20 cellular contexts compared by ENCODE assay signal in the genomic region with DNA sequence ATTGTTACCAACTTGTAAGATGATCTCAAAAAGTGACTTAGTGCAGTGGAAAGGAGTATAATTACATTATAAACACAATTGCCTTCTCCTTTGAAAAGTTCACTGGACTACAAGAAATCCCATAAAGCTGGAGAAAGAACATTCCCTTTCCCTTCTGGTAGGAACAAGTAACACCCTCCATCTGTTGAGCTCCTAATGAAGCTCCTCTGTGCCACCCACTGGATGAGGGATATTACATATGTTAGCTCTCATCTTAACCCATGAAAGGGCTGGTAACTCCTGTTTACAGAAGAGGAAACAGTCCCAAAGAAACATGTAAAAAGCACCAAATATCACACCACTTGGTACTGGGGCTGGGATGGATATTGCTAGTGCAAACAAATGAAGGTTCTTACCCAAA. TPM values are rescaled to one million over a fixed set of nuclear protein-coding genes. Genes with fewer than 3 reads are reported as not detected.
DNase-seq lines count a peak whose midpoint lies in the region; ATAC-seq and TF ChIP-seq lines count a peak whose summit lies in the region.
"Had no signal": no experiment of that assay in that cellular context is flagged by ENCODE, and none has a peak within 500 bp of the region (broad histone marks: within the 10 kb centered on the region; RNA-seq: fewer than 3 reads in every experiment).

No MANE protein-coding gene starts in this region.

- CTCF ChIA-PET in activated naive CD4-positive, alpha-beta T cell treated with anti-CD3 and anti-CD28 coated beads for 36 hours (lab: Charles Lee), result interaction anchor here (0.6 to 2.6 kb wide), 7 partner anchors 19 to 361 kb away, joined by 3 to 8 read pairs (median 6); no protein-coding TSS in a partner anchor
- CTCF ChIA-PET in activated CD8-positive, alpha-beta T cell treated with anti-CD3 and anti-CD28 coated beads, Interleukin-2, amount 10 ng/mL, durations not matched to agents 7 days and 5 days (lab: Charles Lee), result interaction anchor here (0.7 to 1.5 kb wide), 3 partner anchors 11 to 26 kb away, joined by 4 read pairs; no protein-coding TSS in a partner anchor

- H3K4me1 Mint-ChIP-seq in activated naive CD4-positive, alpha-beta T cell treated with anti-CD3 and anti-CD28 coated beads for 36 hours (ENCODE audit: low read depth), result peaks cover 19% of the 10 kb centered on the region
- H3K4me1 Mint-ChIP-seq in activated CD8-positive, alpha-beta T cell treated with anti-CD3 and anti-CD28 coated beads, Interleukin-2, amount 10 ng/mL, durations not matched to agents 7 days and 5 days (ENCODE audit: low read depth), result peaks cover 9% of the 10 kb centered on the region
- H3K4me1 Mint-ChIP-seq: nephron had no signal

- H3K9me3 ChIP-seq in neutrophil, result no peaks in the 10 kb centered on the region
- H3K9me3 ChIP-seq: BE2C, HAP-1, left lung, right atrium auricular region, vagina had no signal

- peak; percentile 10 for ATAC-seq in activated CD8-positive, alpha-beta T cell treated with anti-CD3 and anti-CD28 coated beads, Interleukin-2, amount 10 ng/mL, durations not matched to agents 7 days and 5 days
- ATAC-seq: left lung; stimulated activated memory B cell treated with anti-CD40 and anti-IgM and Interleukin-4, amounts not matched to agents 10 μg/mL and 1 μg/mL and 100 μg/mL, for 72 hours had no signal

- no peaks in the 10 kb centered on the region for H3K27me3 ChIP-seq in neutrophil
- H3K27me3 ChIP-seq: BE2C, left lung, right atrium auricular region, vagina had no signal

- POLR2A ChIA-PET in activated CD8-positive, alpha-beta T cell treated with anti-CD3 and anti-CD28 coated beads, Interleukin-2, amount 10 ng/mL, durations not matched to agents 7 days and 5 days (lab: Charles Lee), result interaction anchor here (0.6 kb wide), 2 partner anchors 40 to 63 kb away, joined by 3 read pairs; no protein-coding TSS in a partner anchor

- intact Hi-C loops in activated naive CD4-positive, alpha-beta T cell treated with anti-CD3 and anti-CD28 coated beads for 36 hours (cut with micrococcal nuclease), result loop anchor here (1.0 kb wide), 1 partner anchor 10 kb away; no protein-coding TSS in a partner anchor

- no peak for TF ChIP-seq CTCF in neutrophil (IDR thresholded peaks at IDR 0.05)

- no peak for DNase-seq in activated naive CD4-positive, alpha-beta T cell treated with anti-CD3 and anti-CD28 coated beads for 36 hours
- DNase-seq in activated naive CD4-positive, alpha-beta T cell treated with Interleukin-2 at 50 U/mL for 16 hours, result no peak
- DNase-seq in HT-29 (ENCODE audit: low spot score), result peak; percentile 16
- DNase-seq in activated CD8-positive, alpha-beta T cell treated with anti-CD3 and anti-CD28 coated beads, Interleukin-2, amount 10 ng/mL, durations not matched to agents 7 days and 5 days, result no peak
- no peak for DNase-seq in occipital lobe (lab: John Stamatoyannopoulos, UW)
- no peak for DNase-seq in GM19238 (ENCODE audit: insufficient read length, low spot score)
- DNase-seq in dedifferentiated amniotic fluid mesenchymal stem cell (ENCODE audit: extremely low spot score), result no peak
- DNase-seq: BE2C; cerebellar nuclear complex; erythroblast; left lung; NCI-H1092; Right ventricle myocardium superior; stimulated activated CD4-positive, alpha-beta T cell treated with anti-CD3 and anti-CD28 coated beads, Interleukin-2, amount 100 ng/mL, for 48 hours had no signal

- H3K27me3 Mint-ChIP-seq in activated naive CD4-positive, alpha-beta T cell treated with anti-CD3 and anti-CD28 coated beads for 36 hours (ENCODE audit: low read depth), result no peaks in the 10 kb centered on the region
- no peaks in the 10 kb centered on the region for H3K27me3 Mint-ChIP-seq in activated CD8-positive, alpha-beta T cell treated with anti-CD3 and anti-CD28 coated beads, Interleukin-2, amount 10 ng/mL, durations not matched to agents 7 days and 5 days (ENCODE audit: low read depth)
- H3K27me3 Mint-ChIP-seq: stimulated activated memory B cell treated with anti-CD40 and anti-IgM and Interleukin-4, amounts not matched to agents 10 μg/mL and 1 μg/mL and 100 μg/mL, for 72 hours had no signal

- H3K27ac ChIP-seq in neutrophil, result peak overlapping the region; percentile 43
- H3K27ac ChIP-seq: left lung, right atrium auricular region, vagina had no signal

- H3K4me1 ChIP-seq in neutrophil (ENCODE audit: control insufficient read depth in 1 of 2, insufficient read depth in 1 of 2, low read depth in 1 of 2, low read length in 1 of 2), result peaks cover 6 to 9% of the 10 kb centered on the region in 2 experiments
- H3K4me1 ChIP-seq: BE2C, HAP-1, right atrium auricular region had no signal

- H3K9me3 Mint-ChIP-seq in activated naive CD4-positive, alpha-beta T cell treated with anti-CD3 and anti-CD28 coated beads for 36 hours, result no peaks in the 10 kb centered on the region
- H3K9me3 Mint-ChIP-seq in activated CD8-positive, alpha-beta T cell treated with anti-CD3 and anti-CD28 coated beads, Interleukin-2, amount 10 ng/mL, durations not matched to agents 7 days and 5 days (ENCODE audit: insufficient read depth), result no peaks in the 10 kb centered on the region
- H3K9me3 Mint-ChIP-seq: nephron; stimulated activated memory B cell treated with anti-CD40 and anti-IgM and Interleukin-4, amounts not matched to agents 10 μg/mL and 1 μg/mL and 100 μg/mL, for 72 hours had no signal

- H3K36me3 Mint-ChIP-seq in activated naive CD4-positive, alpha-beta T cell treated with anti-CD3 and anti-CD28 coated beads for 36 hours (ENCODE audit: low read depth), result peaks cover 42% of the 10 kb centered on the region
- peaks cover 70% of the 10 kb centered on the region for H3K36me3 Mint-ChIP-seq in activated CD8-positive, alpha-beta T cell treated with anti-CD3 and anti-CD28 coated beads, Interleukin-2, amount 10 ng/mL, durations not matched to agents 7 days and 5 days (ENCODE audit: low read depth)

- peaks cover 82% of the 10 kb centered on the region for H3K36me3 ChIP-seq in neutrophil

- peak overlapping the region; percentile 89 for H3K27ac Mint-ChIP-seq in activated naive CD4-positive, alpha-beta T cell treated with anti-CD3 and anti-CD28 coated beads for 36 hours
- H3K27ac Mint-ChIP-seq in activated CD8-positive, alpha-beta T cell treated with anti-CD3 and anti-CD28 coated beads, Interleukin-2, amount 10 ng/mL, durations not matched to agents 7 days and 5 days, result peak overlapping the region; percentile 40
- H3K27ac Mint-ChIP-seq: nephron; stimulated activated memory B cell treated with anti-CD40 and anti-IgM and Interleukin-4, amounts not matched to agents 10 μg/mL and 1 μg/mL and 100 μg/mL, for 72 hours had no signal

- H3K4me3 Mint-ChIP-seq in activated naive CD4-positive, alpha-beta T cell treated with anti-CD3 and anti-CD28 coated beads for 36 hours, result no peak overlapping the region
- no peak overlapping the region for H3K4me3 Mint-ChIP-seq in activated CD8-positive, alpha-beta T cell treated with anti-CD3 and anti-CD28 coated beads, Interleukin-2, amount 10 ng/mL, durations not matched to agents 7 days and 5 days
- H3K4me3 Mint-ChIP-seq: nephron; stimulated activated memory B cell treated with anti-CD40 and anti-IgM and Interleukin-4, amounts not matched to agents 10 μg/mL and 1 μg/mL and 100 μg/mL, for 72 hours had no signal

- H3K4me3 ChIP-seq in neutrophil (ENCODE audit: low read depth in 1 of 2, low read length in 1 of 2), result no peak overlapping the region
- H3K4me3 ChIP-seq: HAP-1, left lung, right atrium auricular region, vagina had no signal

RNA-seq across cellular contexts. Expression of a gene that starts 8.1 kb away (rescaled TPM):
- total RNA-seq in activated naive CD4-positive, alpha-beta T cell treated with anti-CD3 and anti-CD28 coated beads for 36 hours, result 1,000 to 10,000 TPM; 1,371 to 1,393 TPM
- 362 and 400 TPM in 2 replicates for total RNA-seq in HT-29 (2014; rRNA removed; shearing (Covaris generic))
- total RNA-seq in activated CD8-positive, alpha-beta T cell treated with anti-CD3 and anti-CD28 coated beads, Interleukin-2, amount 10 ng/mL, durations not matched to agents 7 days and 5 days, result 100 to 1,000 TPM; 517 to 529 TPM
- 109 TPM for total RNA-seq in occipital lobe

RNA-seq across cellular contexts. Expression of a gene that starts 11.8 kb away (rescaled TPM):
- 10 to 100 TPM; 54.9 to 64.0 TPM for total RNA-seq in activated naive CD4-positive, alpha-beta T cell treated with anti-CD3 and anti-CD28 coated beads for 36 hours
- 35.6 and 44.3 TPM in 2 replicates for total RNA-seq in HT-29 (2014; rRNA removed; shearing (Covaris generic))
- total RNA-seq in activated CD8-positive, alpha-beta T cell treated with anti-CD3 and anti-CD28 coated beads, Interleukin-2, amount 10 ng/mL, durations not matched to agents 7 days and 5 days, result 10 to 100 TPM; 47.1 to 48.2 TPM
- 38.7 TPM for total RNA-seq in occipital lobe

RNA-seq across cellular contexts. Expression of a gene that starts 11.9 kb away (rescaled TPM):
- total RNA-seq in activated naive CD4-positive, alpha-beta T cell treated with anti-CD3 and anti-CD28 coated beads for 36 hours, result 10 to 100 TPM; 20.7 to 26.5 TPM
- 43.8 and 48.4 TPM in 2 replicates for total RNA-seq in HT-29 (2014; rRNA removed; shearing (Covaris generic))
- total RNA-seq in activated CD8-positive, alpha-beta T cell treated with anti-CD3 and anti-CD28 coated beads, Interleukin-2, amount 10 ng/mL, durations not matched to agents 7 days and 5 days, result 10 to 100 TPM; 35.8 to 36.2 TPM
- 21.2 TPM for total RNA-seq in occipital lobe

RNA-seq across cellular contexts. Expression of a gene that starts 32.9 kb away (rescaled TPM):
- total RNA-seq in activated naive CD4-positive, alpha-beta T cell treated with anti-CD3 and anti-CD28 coated beads for 36 hours, result 10 to 100 TPM; 51.0 to 55.2 TPM
- 67.7 and 76.2 TPM in 2 replicates for total RNA-seq in HT-29 (2014; rRNA removed; shearing (Covaris generic))
- 10 to 100 TPM; 30.9 to 35.6 TPM for total RNA-seq in activated CD8-positive, alpha-beta T cell treated with anti-CD3 and anti-CD28 coated beads, Interleukin-2, amount 10 ng/mL, durations not matched to agents 7 days and 5 days
- total RNA-seq in occipital lobe, result 9.2 TPM
